Comparison of ENCODE assay signal across 23 cellular contexts in genomic region chr2:235066895-235067294, GRCh38.
A peak's percentile ranks its signal among the peaks of the same experiment; 100 is the strongest.
DNase-seq lines count a peak whose midpoint lies in the region; TF ChIP-seq lines count a peak whose summit lies in the region.
"Had no signal": no experiment of that assay in that cellular context is flagged by ENCODE, and none has a peak within 500 bp of the region (broad histone marks: within the 10 kb centered on the region; RNA-seq: fewer than 3 reads in every experiment).

No MANE protein-coding gene starts in this region.

- no peak overlapping the region for H2AFZ ChIP-seq in trophoblast cell (ENCODE audit: insufficient read depth, low read length, poor library complexity)

- WGBS in trophoblast cell (ENCODE audit: extremely low coverage, insufficient coverage, insufficient read length) = no CpG with 5 or more reads among the region's 4 CpGs

- no peak overlapping the region for H2BK12ac ChIP-seq in trophoblast cell (ENCODE audit: low read length)

- no peak overlapping the region for H3K4me2 ChIP-seq in trophoblast cell (ENCODE audit: low read length)
- H3K4me2 ChIP-seq: BLaER1 treated with 17β-estradiol and CSF1 and Interleukin-3, amounts not matched to agents 10 nM and 100 nM; SK-N-SH had no signal

- H2BK5ac ChIP-seq in trophoblast cell (ENCODE audit: low read depth, low read length, poor library complexity) = no peak overlapping the region

- no peak overlapping the region for H3K4ac ChIP-seq in trophoblast cell (ENCODE audit: low read depth, low read length)

- no peaks in the 10 kb centered on the region for H3K27me3 ChIP-seq in WERI-Rb-1 (ENCODE audit: insufficient read depth, low read depth, severe bottlenecking)
- H3K27me3 ChIP-seq in iPS-20b (ENCODE audit: insufficient read depth, low read length) = no peaks in the 10 kb centered on the region
- H3K27me3 ChIP-seq in trophoblast cell (ENCODE audit: insufficient read depth, low read length) = no peaks in the 10 kb centered on the region
- H3K27me3 ChIP-seq: BLaER1 treated with 17β-estradiol and CSF1 and Interleukin-3, amounts not matched to agents 10 nM and 100 nM; ovary had no signal

- no peak overlapping the region for H4K12ac ChIP-seq in trophoblast cell (ENCODE audit: low read depth, low read length)

- H3K27ac ChIP-seq in WERI-Rb-1 = no peak overlapping the region
- H3K27ac ChIP-seq in iPS-20b (ENCODE audit: low read length) = no peak overlapping the region
- H3K27ac ChIP-seq in trophoblast cell (ENCODE audit: low read depth, low read length) = no peak overlapping the region
- H3K27ac ChIP-seq: BLaER1 treated with 17β-estradiol and CSF1 and Interleukin-3, amounts not matched to agents 10 nM and 100 nM; HL-60; ovary had no signal

- H3K9ac ChIP-seq in iPS-20b (ENCODE audit: low read depth, low read length) = peak overlapping the region; percentile 27; the same call in 1 of the 2 replicates
- no peak overlapping the region for H3K9ac ChIP-seq in trophoblast cell (ENCODE audit: low read length)
- H3K9ac ChIP-seq: BLaER1 treated with 17β-estradiol and CSF1 and Interleukin-3, amounts not matched to agents 10 nM and 100 nM; SK-N-SH had no signal

- no peak for TF ChIP-seq CTCF in WERI-Rb-1 (IDR thresholded peaks at IDR 0.05; ENCODE audit: low read depth, low read length)

- no peak overlapping the region for H3K14ac ChIP-seq in trophoblast cell (ENCODE audit: low read length)

- H3K18ac ChIP-seq in trophoblast cell (ENCODE audit: low read length) = no peak overlapping the region

- no peaks in the 10 kb centered on the region for H3K9me3 ChIP-seq in WERI-Rb-1 (ENCODE audit: severe bottlenecking)
- H3K9me3 ChIP-seq in iPS-20b (ENCODE audit: insufficient read depth, low read depth, low read length) = no peaks in the 10 kb centered on the region
- H3K9me3 ChIP-seq in trophoblast cell (ENCODE audit: insufficient read depth, low read depth, low read length) = no peaks in the 10 kb centered on the region
- H3K9me3 ChIP-seq: ovary, SK-N-SH had no signal

- H2AK5ac ChIP-seq in trophoblast cell (ENCODE audit: low read length) = no peak overlapping the region

- H4K8ac ChIP-seq in trophoblast cell (ENCODE audit: low read depth, low read length) = no peak overlapping the region

- H2BK120ac ChIP-seq in trophoblast cell (ENCODE audit: insufficient read depth, low read length, poor library complexity) = no peak overlapping the region

- no peak overlapping the region for H3K23ac ChIP-seq in trophoblast cell (ENCODE audit: low read length)

- peak; percentile 14 for DNase-seq in NCI-H82 (lab: John Stamatoyannopoulos, UW)
- no peak for DNase-seq in NCI-H82 treated with DMSO at 0.1 percent for 48 hours (lab: John Stamatoyannopoulos, UW; ENCODE audit: unreplicated experiment)
- DNase-seq in WERI-Rb-1 = peak; percentile 65
- DNase-seq in NCI-H1436 (lab: John Stamatoyannopoulos, UW) = no peak
- DNase-seq in NCI-H1694 (lab: John Stamatoyannopoulos, UW) = no peak
- DNase-seq in trophoblast cell = no peak
- no peak for DNase-seq in activated T-cell treated with anti-CD3 and anti-CD28 coated beads, Interleukin-2, amount 50 U/mL, for 48 hours
- DNase-seq: activated CD4-positive, alpha-beta memory T cell treated with anti-CD3 and anti-CD28 coated beads, Interleukin-2, amount 10 ng/mL, durations not matched to agents 7 days and 5 days; activated CD4-positive, CD25-positive, alpha-beta regulatory T cell; activated naive CD4-positive, alpha-beta T cell treated with anti-CD3 and anti-CD28 coated beads for 36 hours; activated T-cell treated with anti-CD3 and anti-CD28 coated beads, Interleukin-2, amount 50 U/mL, for 1 hour; aorta; cerebellar nuclear complex; KBM-7; MV-4-11; NCI-H2171; ovary; SK-N-SH; stimulated activated CD4-positive, alpha-beta T cell treated with anti-CD3 and anti-CD28 coated beads, Interleukin-2, amount 100 ng/mL, for 24 hours; stimulated activated naive CD4-positive, alpha-beta T cell treated with Interleukin-2 at 50 U/mL for 16 hours had no signal

- no peak overlapping the region for H4K91ac ChIP-seq in trophoblast cell (ENCODE audit: low read depth, low read length)

- H3K36me3 ChIP-seq in WERI-Rb-1 (no peaks in the 10 kb centered on the region), iPS-20b (ENCODE audit: insufficient read depth, low read depth, low read length) (no peaks in the 10 kb centered on the region), trophoblast cell (ENCODE audit: control insufficient read depth in 1 of 2, insufficient read depth in 2 of 2, low read length in 2 of 2) (no peaks in the 10 kb centered on the region)
- H3K36me3 ChIP-seq: BLaER1 treated with 17β-estradiol and CSF1 and Interleukin-3, amounts not matched to agents 10 nM and 100 nM; ovary had no signal

- H3K4me1 ChIP-seq in iPS-20b (ENCODE audit: insufficient read depth, low read length) = peaks cover 22% of the 10 kb centered on the region; the same call in 1 of the 2 replicates
- H3K4me1 ChIP-seq in trophoblast cell (ENCODE audit: control insufficient read depth in 1 of 2, insufficient read depth in 2 of 2, low read length in 2 of 2) = no peaks in the 10 kb centered on the region
- H3K4me1 ChIP-seq: BLaER1 treated with 17β-estradiol and CSF1 and Interleukin-3, amounts not matched to agents 10 nM and 100 nM had no signal

- no peak overlapping the region for H3K4me3 ChIP-seq in WERI-Rb-1 (ENCODE audit: low read depth, low read length)
- H3K4me3 ChIP-seq in iPS-20b (ENCODE audit: low read length) = no peak overlapping the region; the same call in 1 of the 2 replicates
- H3K4me3 ChIP-seq in trophoblast cell (ENCODE audit: low read depth, low read length) = no peak overlapping the region
- H3K4me3 ChIP-seq: BLaER1 treated with 17β-estradiol and CSF1 and Interleukin-3, amounts not matched to agents 10 nM and 100 nM; ovary had no signal

- no peaks in the 10 kb centered on the region for H3K79me1 ChIP-seq in trophoblast cell (ENCODE audit: low read length)

- no peaks in the 10 kb centered on the region for H3K79me2 ChIP-seq in trophoblast cell (ENCODE audit: control insufficient read depth, insufficient read depth, low read length, poor library complexity)

Comparison
In these comparisons a context has a peak if more than half of its experiments do, and no peak if none do; other contexts are left out.
1. DNase-seq: peak in NCI-H82 (single experiment) and WERI-Rb-1 (single experiment); none in NCI-H82 treated with DMSO at 0.1 percent for 48 hours (single experiment), NCI-H1436 (single experiment), NCI-H1694 (single experiment), trophoblast cell (0 of 2) and activated T-cell treated with anti-CD3 and anti-CD28 coated beads, Interleukin-2, amount 50 U/mL, for 48 hours (0 of 2).